In the genomic region with DNA sequence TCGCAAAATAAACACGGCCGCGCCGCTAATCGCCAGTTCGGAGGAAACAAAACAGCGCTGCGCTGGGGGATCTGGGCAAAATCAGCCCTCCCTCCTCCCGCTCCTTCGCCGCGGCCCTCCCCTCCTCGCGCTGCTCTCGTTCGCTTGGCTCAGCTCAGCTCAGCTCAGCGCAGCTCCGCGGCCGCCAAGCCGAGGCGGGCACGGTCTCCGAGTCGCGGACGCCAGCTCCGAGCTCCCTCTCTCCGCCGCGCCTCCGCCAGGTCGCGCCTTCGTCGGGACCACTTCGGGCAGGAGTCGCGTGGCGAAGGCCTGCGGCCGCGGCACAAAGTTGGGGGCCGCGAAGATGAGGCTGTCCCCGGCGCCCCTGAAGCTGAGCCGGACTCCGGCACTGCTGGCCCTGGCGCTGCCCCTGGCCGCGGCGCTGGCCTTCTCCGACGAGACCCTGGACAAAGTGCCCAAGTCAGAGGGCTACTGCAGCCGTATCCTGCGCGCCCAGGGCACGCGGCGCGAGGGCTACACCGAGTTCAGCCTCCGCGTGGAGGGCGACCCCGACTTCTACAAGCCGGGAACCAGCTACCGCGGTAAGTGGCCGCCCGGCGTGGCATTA, we compare ENCODE assay signal across 8 cellular contexts. TPM values are rescaled to one million over a fixed set of nuclear protein-coding genes. Genes with fewer than 3 reads are reported as not detected.
DNase-seq lines count a peak whose midpoint lies in the region; TF ChIP-seq lines count a peak whose summit lies in the region.

A gene (plus strand): TSS at position 162 of the 607 bp plus-strand sequence. CDS start 182 bp downstream, at position 344.

- H3K27ac ChIP-seq in breast epithelium = peak within 1 kb of the TSS; percentile 14 to 56
- H3K27ac ChIP-seq in right atrium auricular region = peak within 1 kb of the TSS; percentile 2 to 64

- H3K27me3 ChIP-seq in breast epithelium (peaks cover 0 to 42% of the 10 kb centered on the region in 2 donors), right atrium auricular region (peaks cover 9 to 11% of the 10 kb centered on the region in 2 donors), HAP-1 (ENCODE audit: low read depth) (peaks cover 94% of the 10 kb centered on the region)

- H3K27me3 Mint-ChIP-seq in MCF 10A (ENCODE audit: insufficient read depth, unreplicated experiment) = peaks cover 87% of the 10 kb centered on the region
- peaks cover 37% of the 10 kb centered on the region for H3K27me3 Mint-ChIP-seq in activated naive CD8-positive, alpha-beta T cell

- in situ Hi-C loops in HAP-1 (cut with MboI; ENCODE audit: low sequenced_read_pairs) = no loop called here

- POLR2A ChIA-PET in MCF 10A (lab: Yijun Ruan, JAX) = no interaction called here

- DNase-seq in breast epithelium (ENCODE audit: low spot score in 2 of 2) (no peak), MCF 10A (ENCODE audit: unreplicated experiment) (no peak), right atrium auricular region (ENCODE audit: low spot score) (no peak), retina (peak; percentile 92), HAP-1 (ENCODE audit: low spot score in 2 of 2) (no peak), LoVo (ENCODE audit: low spot score) (no peak), pons (ENCODE audit: low spot score) (no peak)

- H3K36me3 ChIP-seq in breast epithelium = no peaks in the 10 kb centered on the region
- H3K36me3 ChIP-seq in right atrium auricular region = no peaks in the 10 kb centered on the region
- no peaks in the 10 kb centered on the region for H3K36me3 ChIP-seq in HAP-1 (replicated peaks)

- H3K4me3 ChIP-seq in breast epithelium = peak within 1 kb of the TSS; percentile 35 to 71 (median 57)
- peak within 1 kb of the TSS; percentile 36 to 52 for H3K4me3 ChIP-seq in right atrium auricular region
- no peak within 1 kb of the TSS for H3K4me3 ChIP-seq in HAP-1

- H3K9me3 Mint-ChIP-seq in MCF 10A (ENCODE audit: unreplicated experiment) = no peaks in the 10 kb centered on the region
- H3K9me3 Mint-ChIP-seq in activated naive CD8-positive, alpha-beta T cell (ENCODE audit: low read depth) = no peaks in the 10 kb centered on the region

- no TSS peak for BruUV-seq in MCF 10A (replicated peaks; lab: Mats Ljungman, UMichigan)

- TF ChIP-seq CTCF in breast epithelium (IDR thresholded peaks at IDR 0.05) = no peak
- TF ChIP-seq CTCF in MCF 10A (IDR thresholded peaks at IDR 0.05; ENCODE audit: unreplicated experiment) = no peak
- TF ChIP-seq CTCF in right atrium auricular region (IDR thresholded peaks at IDR 0.05) = no peak

- H3K4me1 ChIP-seq in breast epithelium = no peaks in the 10 kb centered on the region
- peaks cover 0 to 26% of the 10 kb centered on the region in 2 donors for H3K4me1 ChIP-seq in right atrium auricular region
- H3K4me1 ChIP-seq in HAP-1 = no peaks in the 10 kb centered on the region

- TF ChIP-seq POLR2A in breast epithelium (IDR thresholded peaks at IDR 0.05) = no peak

- no peak within 1 kb of the TSS for H3K27ac Mint-ChIP-seq in MCF 10A (ENCODE audit: low read depth, unreplicated experiment)
- H3K27ac Mint-ChIP-seq in activated naive CD8-positive, alpha-beta T cell = no peak within 1 kb of the TSS

- intact Hi-C loops in breast epithelium (cut with DNase I; ENCODE audit: low total_unique reads) = loop anchor here (10.0 kb wide), 1 partner anchor 282 kb away; no protein-coding TSS in a partner anchor
- intact Hi-C loops in MCF 10A (cut with micrococcal nuclease) = no loop called here

- no peaks in the 10 kb centered on the region for H3K4me1 Mint-ChIP-seq in MCF 10A (ENCODE audit: insufficient read depth, unreplicated experiment)
- H3K4me1 Mint-ChIP-seq in activated naive CD8-positive, alpha-beta T cell (ENCODE audit: low read depth) = peaks cover 15% of the 10 kb centered on the region

- H3K36me3 Mint-ChIP-seq in MCF 10A (ENCODE audit: insufficient read depth, unreplicated experiment) = no peaks in the 10 kb centered on the region
- H3K36me3 Mint-ChIP-seq in activated naive CD8-positive, alpha-beta T cell = peaks cover 7% of the 10 kb centered on the region

- H3K4me3 Mint-ChIP-seq in MCF 10A (ENCODE audit: unreplicated experiment) = no peak within 1 kb of the TSS
- peak within 1 kb of the TSS; percentile 79 for H3K4me3 Mint-ChIP-seq in activated naive CD8-positive, alpha-beta T cell

- no peaks in the 10 kb centered on the region for H3K9me3 ChIP-seq in breast epithelium
- H3K9me3 ChIP-seq in right atrium auricular region = no peaks in the 10 kb centered on the region
- H3K9me3 ChIP-seq in HAP-1 = no peaks in the 10 kb centered on the region

- CTCF ChIA-PET in MCF 10A (lab: Yijun Ruan, JAX) = interaction anchor here (0.6 to 4.8 kb wide), 4 partner anchors 7 to 286 kb away, joined by 3 to 29 read pairs (median 4); no protein-coding TSS in a partner anchor

RNA-seq across cellular contexts. Expression of the gene that starts here (rescaled TPM):
- total RNA-seq in breast epithelium (100 to 1,000 TPM in 1 of 3 donors, 10 to 100 TPM in 2; 30.1 to 133 (median 34.7) TPM), MCF 10A (2022) (not detected in 2 replicates), right atrium auricular region (10 to 100 TPM; 22.8 to 27.0 TPM)

Comparison
In these comparisons a context has a peak if more than half of its experiments do, and no peak if none do; other contexts are left out.
1. RNA of the gene that starts here (total RNA-seq): 30.1 to 133 TPM in breast epithelium and 22.8 to 27.0 TPM in right atrium auricular region; not detected in MCF 10A; every median in the first group is over 10 times any median in the second.